1 cellular context compared by ENCODE assay signal in genomic region chr6:10598084-10598960, GRCh38.
TF ChIP-seq lines count a peak whose summit lies in the region.

No MANE protein-coding gene starts in this region.

TF ChIP-seq in K562, 482 proteins besides CTCF, POLR2A, EP300 and RAD21 (continued from another document):
- TF ChIP-seq TOE1 (IDR thresholded peaks at IDR 0.05; ENCODE audit: borderline replicate concordance) (no peak), TOE1 (CRISPR knock-in tag; IDR thresholded peaks at IDR 0.05; ENCODE audit: borderline replicate concordance, low read depth) (no peak)
